Comparison of ENCODE assay signal across 23 cellular contexts in genomic region chr11:131404010-131404409, GRCh38.
"Had no signal": no experiment of that assay in that cellular context is flagged by ENCODE, and none has a peak within 500 bp of the region (broad histone marks: within the 10 kb centered on the region; RNA-seq: fewer than 3 reads in every experiment).

No MANE protein-coding gene starts in this region.

- H3K27ac ChIP-seq: dorsolateral prefrontal cortex, neutrophil, pancreas, right lobe of liver, suprapubic skin, transverse colon, upper lobe of right lung, uterus had no signal

- DNase-seq: dorsolateral prefrontal cortex; effector CD4-positive, alpha-beta T cell; head of caudate nucleus; kidney; mesenchymal stem cell; mucosa of descending colon; naive B cell; retina; right lobe of liver; stimulated activated CD4-positive, alpha-beta T cell treated with anti-CD3 and anti-CD28 coated beads, Interleukin-12 subunit alpha, Interleukin-12 subunit beta, amount 100 ng/mL, for 4 hours; stimulated activated CD4-positive, alpha-beta T cell treated with anti-CD3 and anti-CD28 coated beads, Interleukin-1b, Interleukin-23, amount 100 ng/mL, for 48 hours; stimulated activated CD4-positive, alpha-beta T cell treated with anti-CD3 and anti-CD28 coated beads, Interleukin-4, amount 100 ng/mL, for 1 hour; stimulated activated CD8-positive, alpha-beta memory T cell treated with anti-CD3 and anti-CD28 coated beads, Interleukin-4, amount 100 ng/mL, for 48 hours; stimulated activated naive CD4-positive, alpha-beta T cell; stimulated activated naive CD8-positive, alpha-beta T cell treated with anti-CD3 and anti-CD28 coated beads, Interleukin-15, amount 100 ng/mL, for 72 hours; transverse colon; upper lobe of right lung; uterus had no signal

- ATAC-seq: left lobe of liver; mucosa of descending colon; natural killer cell treated with Interleukin-12 subunit alpha and Interleukin-12 subunit beta and Interleukin-15 and Interleukin-18, amount 100 ng/mL, for 72 hours; pancreas; right lobe of liver; stimulated activated naive CD8-positive, alpha-beta T cell treated with anti-CD3 and anti-CD28 coated beads, Interleukin-15, amount 100 ng/mL, for 72 hours; upper lobe of right lung had no signal
